Comparison of ENCODE assay signal across 8 cellular contexts in the genomic region with DNA sequence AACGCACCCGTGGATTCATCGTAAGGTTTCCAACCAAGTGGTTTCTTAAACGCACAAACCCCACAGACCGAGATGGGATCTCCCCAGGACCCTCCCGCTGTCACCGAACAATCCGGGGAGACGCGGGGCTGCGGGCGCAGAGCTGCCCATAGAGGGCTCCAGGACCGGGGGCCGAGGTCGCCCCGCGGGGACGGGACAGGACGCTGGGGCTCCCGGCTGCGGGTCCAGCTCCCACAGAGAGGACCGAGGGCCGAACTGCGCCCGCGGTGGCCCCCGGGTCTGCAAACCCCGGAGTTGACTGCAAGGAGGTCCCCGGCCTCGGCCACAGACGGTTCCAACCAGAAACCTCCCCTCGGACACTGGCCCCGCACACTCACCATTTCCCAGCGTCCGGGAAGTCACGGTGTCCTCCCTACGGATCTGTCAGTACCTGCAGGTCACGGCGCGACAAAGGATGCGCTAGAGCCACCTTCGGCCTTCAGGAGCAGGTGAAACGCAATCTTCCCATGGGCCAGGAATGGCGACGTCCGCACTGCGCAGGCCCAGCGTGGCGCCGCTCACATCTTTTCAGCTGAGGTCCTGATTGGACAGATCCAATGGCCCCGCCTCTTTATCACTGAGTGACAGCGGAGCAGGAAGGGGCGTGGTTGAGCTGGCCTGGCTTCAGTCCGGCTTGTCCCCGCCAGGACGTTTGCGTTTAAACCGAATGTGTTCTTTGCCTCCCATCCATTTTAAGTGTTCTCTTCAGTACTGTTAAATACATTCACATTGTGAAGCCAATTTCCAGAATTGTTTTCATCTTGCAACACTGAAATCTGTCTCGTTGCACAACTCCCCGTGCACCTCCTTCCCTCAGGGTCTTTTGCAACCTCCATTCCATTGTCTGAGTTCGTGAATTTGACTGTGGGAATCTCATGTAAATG. TPM values are rescaled to one million over a fixed set of nuclear protein-coding genes. Genes with fewer than 3 reads are reported as not detected.
DNase-seq lines count a peak whose midpoint lies in the region; ATAC-seq lines count a peak whose summit lies in the region.

A gene (minus strand): TSS at position 534 of the 923 bp plus-strand sequence. CDS start 154 bp downstream, at position 380.

- H3K4me3 ChIP-seq in CD4-positive, alpha-beta memory T cell (ENCODE audit: low read length in 2 of 2): peak within 1 kb of the TSS; percentile 59 to 81

- peaks cover 0 to 44% (median 20%) of the 10 kb centered on the region in 8 donors for H3K9me3 Mint-ChIP-seq in CD4-positive, alpha-beta memory T cell
- H3K9me3 Mint-ChIP-seq in effector memory CD8-positive, alpha-beta T cell: no peaks in the 10 kb centered on the region

- peaks cover 0 to 2% of the 10 kb centered on the region in 2 donors for H3K9me3 ChIP-seq in CD4-positive, alpha-beta memory T cell (ENCODE audit: control insufficient read depth in 1 of 2, low read length in 2 of 2)

- H3K4me1 ChIP-seq in CD4-positive, alpha-beta memory T cell (ENCODE audit: insufficient read depth, low read length): peaks cover 18% of the 10 kb centered on the region

- CTCF ChIA-PET in CD4-positive, alpha-beta memory T cell (lab: Charles Lee; ENCODE audit: partially characterized antibody): interaction anchor here (0.7 to 1.6 kb wide), 5 partner anchors 12 to 201 kb away, joined by 3 to 6 read pairs (median 3); a partner anchor contains a TSS

- peak within 1 kb of the TSS; percentile 93 to 99 (median 98) for H3K27ac Mint-ChIP-seq in CD4-positive, alpha-beta memory T cell
- H3K27ac Mint-ChIP-seq in effector memory CD8-positive, alpha-beta T cell: peak within 1 kb of the TSS; percentile 96 to 97

- peaks cover 37 to 42% of the 10 kb centered on the region in 2 donors for H3K36me3 Mint-ChIP-seq in CD4-positive, alpha-beta memory T cell
- H3K36me3 Mint-ChIP-seq in effector memory CD8-positive, alpha-beta T cell (ENCODE audit: insufficient read depth): peaks cover 39% of the 10 kb centered on the region

- H3K27ac ChIP-seq in CD4-positive, alpha-beta memory T cell (ENCODE audit: low read depth, low read length): peak within 1 kb of the TSS; percentile 72

- DNase-seq in CD4-positive, alpha-beta memory T cell: peak; percentile 87 to 94 (median 88)
- DNase-seq in NCI-H82 (lab: John Stamatoyannopoulos, UW) (peak; percentile 99), medulla oblongata (ENCODE audit: extremely low spot score) (peak; percentile 97)
- peak; percentile 94 for DNase-seq in activated CD8-positive, alpha-beta memory T cell treated with anti-CD3 and anti-CD28 coated beads for 24 hours
- DNase-seq in effector memory CD8-positive, alpha-beta T cell: peak; percentile 87 to 91 (median 90)
- DNase-seq in stimulated activated CD4-positive, alpha-beta T cell treated with anti-CD3 and anti-CD28 coated beads, TNF-alpha, amount 100 ng/mL, for 48 hours (ENCODE audit: low read depth in 3 of 3): peak; percentile 85 to 93 (median 86)

- peaks cover 11 to 40% (median 24%) of the 10 kb centered on the region in 4 donors for H3K4me1 Mint-ChIP-seq in CD4-positive, alpha-beta memory T cell
- peaks cover 28 to 33% of the 10 kb centered on the region in 2 donors for H3K4me1 Mint-ChIP-seq in effector memory CD8-positive, alpha-beta T cell (ENCODE audit: low read depth in 2 of 2)

- POLR2A ChIA-PET in CD4-positive, alpha-beta memory T cell (lab: Charles Lee; ENCODE audit: partially characterized antibody): interaction anchor here (0.6 to 5.8 kb wide), 33 partner anchors 10 to 1191 kb away, joined by 3 to 127 read pairs (median 3); a partner anchor contains a TSS

- intact Hi-C loops in CD4-positive, alpha-beta memory T cell (cut with micrococcal nuclease): loop anchor here (1.0 to 5.0 kb wide), 6 partner anchors 43 to 201 kb away; a partner anchor contains a TSS

- H3K27me3 ChIP-seq in CD4-positive, alpha-beta memory T cell (ENCODE audit: insufficient read depth, low read length): no peaks in the 10 kb centered on the region

- ATAC-seq in GM19397 (IDR thresholded peaks at IDR 0.05; ENCODE audit: unreplicated experiment): peak; percentile 99
- ATAC-seq in HG03565 (IDR thresholded peaks at IDR 0.05; ENCODE audit: unreplicated experiment): peak; percentile 98
- ATAC-seq in effector memory CD8-positive, alpha-beta T cell (replicated peaks): peak; percentile 99

- H3K27me3 Mint-ChIP-seq in CD4-positive, alpha-beta memory T cell: no peaks in the 10 kb centered on the region
- no peaks in the 10 kb centered on the region for H3K27me3 Mint-ChIP-seq in effector memory CD8-positive, alpha-beta T cell

- H3K36me3 ChIP-seq in CD4-positive, alpha-beta memory T cell (ENCODE audit: insufficient read depth, low read length): peaks cover 9% of the 10 kb centered on the region

- H3K4me3 Mint-ChIP-seq in CD4-positive, alpha-beta memory T cell: peak within 1 kb of the TSS; percentile 95 to 100 (median 98)
- peak within 1 kb of the TSS; percentile 98 to 99 for H3K4me3 Mint-ChIP-seq in effector memory CD8-positive, alpha-beta T cell

RNA-seq across cellular contexts. Expression of the gene that starts here (rescaled TPM):
- total RNA-seq in CD4-positive, alpha-beta memory T cell: 10 to 100 TPM; 31.2 to 32.2 TPM
- 10 to 100 TPM; 13.9 to 22.7 TPM for polyA plus RNA-seq in CD4-positive, alpha-beta memory T cell

Comparison
In these comparisons a context has a peak if more than half of its experiments do, and no peak if none do; other contexts are left out.
1. Peak in every context shown above with its lines: DNase-seq, ATAC-seq, H3K4me3 ChIP-seq and H3K27ac ChIP-seq.